8 cellular contexts compared by ENCODE assay signal in the genomic region with DNA sequence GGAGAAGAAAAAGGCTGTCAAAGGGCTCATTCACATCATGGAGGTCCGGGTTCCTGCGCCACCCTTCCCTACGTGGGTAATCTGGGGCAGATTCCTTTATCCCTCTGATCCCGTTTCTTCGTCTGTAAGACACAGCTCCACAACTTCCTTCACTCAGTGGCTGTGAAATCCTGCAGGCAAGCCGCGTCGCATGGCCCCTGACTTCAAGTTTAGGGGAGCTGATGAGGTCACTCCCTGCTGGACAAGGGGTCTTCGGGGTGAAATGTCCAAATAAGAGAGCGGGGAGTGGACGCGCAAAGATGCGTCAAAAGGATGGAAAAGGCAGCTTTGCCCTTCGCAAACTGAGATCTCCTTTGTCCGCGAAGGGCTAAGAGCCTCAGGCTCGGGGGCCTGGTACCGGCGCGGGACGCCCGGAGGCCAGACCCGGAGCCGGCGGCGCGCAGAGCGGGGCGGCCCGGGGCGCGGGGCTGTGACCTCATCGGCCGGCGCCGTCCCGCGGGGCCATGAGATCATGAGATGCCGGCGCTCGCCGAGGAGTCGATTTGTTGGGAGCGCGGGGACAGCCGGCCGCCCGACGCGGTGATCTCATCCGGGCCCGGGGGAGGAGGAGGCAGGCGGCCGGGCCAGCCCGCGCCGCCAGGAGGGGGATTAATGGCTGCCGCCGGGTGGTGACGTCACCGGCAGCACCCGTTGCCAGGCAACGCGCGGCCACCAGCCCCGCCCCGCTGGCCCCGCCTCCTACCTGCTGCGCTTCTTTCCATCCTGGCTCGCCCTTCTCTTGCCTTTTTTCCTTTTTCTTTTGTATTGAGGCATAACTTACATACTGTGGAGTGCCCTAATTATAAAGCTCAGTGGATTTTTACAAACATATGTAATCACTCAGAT.
DNase-seq lines count a peak whose midpoint lies in the region; ATAC-seq, FAIRE-seq and TF ChIP-seq lines count a peak whose summit lies in the region.

No MANE protein-coding gene starts in this region.

- no peaks in the 10 kb centered on the region for H4K20me1 ChIP-seq in endothelial cell of umbilical vein (replicated peaks; ENCODE audit: control insufficient read depth, extremely low read depth, insufficient read depth, low read length)

- peaks cover 13% of the 10 kb centered on the region for H3K4me1 ChIP-seq in endothelial cell of umbilical vein (ENCODE audit: control insufficient read depth, extremely low read depth, insufficient read depth, low read length)

- FAIRE-seq in endothelial cell of umbilical vein (lab: Jason Lieb, UNC), result peak; percentile 87

- H3K9me3 ChIP-seq in endothelial cell of umbilical vein (replicated peaks; ENCODE audit: control insufficient read depth, insufficient read depth, low read length), result no peaks in the 10 kb centered on the region

- peak overlapping the region; percentile 100 for H3K9ac ChIP-seq in endothelial cell of umbilical vein (replicated peaks; ENCODE audit: extremely low read depth, insufficient read depth, low read length)

- BruUV-seq in endothelial cell of umbilical vein (replicated peaks; lab: Mats Ljungman, UMichigan), result TSS peak; percentile 85

- in situ Hi-C loops in Caki2 (cut with HindIII; ENCODE audit: low pct_unique_long_range_greater_than_20kb, low sequenced_read_pairs), result no loop called here

- peak overlapping the region; percentile 62 to 84 (median 76) for H3K4me3 ChIP-seq in endothelial cell of umbilical vein (replicated peaks in 1 of 3; ENCODE audit: insufficient read depth in 1 of 3, low read depth in 1 of 3, low read length in 3 of 3)

- H3K36me3 ChIP-seq in endothelial cell of umbilical vein (ENCODE audit: control insufficient read depth in 2 of 2, extremely low read depth in 1 of 2, insufficient read depth in 2 of 2, low read length in 2 of 2), result no peaks in the 10 kb centered on the region

- dilution Hi-C loops in endothelial cell of umbilical vein (cut with MboI; ENCODE audit: extremely low pct_ligation_motif_present, low sequenced_read_pairs), result no loop called here

- DNase-seq in Caki2 (ENCODE audit: low read depth) (peak; percentile 97), HUDEP-2 (lab: John Stamatoyannopoulos, UW; ENCODE audit: unreplicated experiment in 76 of 76) (peak in 74 of 76 experiments; percentile 16 to 83 (median 72)), NOMO-1 treated with dmso at 0.1 percent for 144 hours (lab: John Stamatoyannopoulos, UW; ENCODE audit: unreplicated experiment) (peak; percentile 76), endothelial cell of umbilical vein (ENCODE audit: low read depth, low spot score) (peak; percentile 89), middle frontal gyrus (ENCODE audit: extremely low spot score, low spot score) (peak; percentile 86)
- peak; percentile 93 for DNase-seq in activated CD8-positive, alpha-beta memory T cell treated with anti-CD3 and anti-CD28 coated beads, Interleukin-2, amount 50 U/mL, for 48 hours
- DNase-seq in stimulated activated CD8-positive, alpha-beta memory T cell treated with anti-CD3 and anti-CD28 coated beads, Interleukin-2, amount 100 ng/mL, for 1 hour (ENCODE audit: low read depth in 2 of 2), result peak; percentile 83 to 86

- TF ChIP-seq CTCF in endothelial cell of umbilical vein (IDR thresholded peaks at IDR 0.05; ENCODE audit: extremely low read depth in 1 of 2, insufficient read depth in 1 of 2, low read depth in 1 of 2, low read length in 2 of 2), result no peak

- no peaks in the 10 kb centered on the region for H3K79me2 ChIP-seq in endothelial cell of umbilical vein (ENCODE audit: control insufficient read depth, insufficient read depth, low read length)

- peak; percentile 88 for ATAC-seq in GM21381 (IDR thresholded peaks at IDR 0.05; ENCODE audit: unreplicated experiment)

- H2AFZ ChIP-seq in endothelial cell of umbilical vein (ENCODE audit: low read depth, low read length), result peak overlapping the region; percentile 98

- H3K27ac ChIP-seq in endothelial cell of umbilical vein (ENCODE audit: insufficient read depth, low read depth, low read length), result peak overlapping the region; percentile 86

- POLR2A ChIA-PET in endothelial cell of umbilical vein (lab: Charles Lee), result no interaction called here

- peaks cover 0 to 1% of the 10 kb centered on the region in 2 experiments for H3K27me3 ChIP-seq in endothelial cell of umbilical vein (ENCODE audit: control insufficient read depth in 2 of 2, insufficient read depth in 2 of 2, low read length in 2 of 2)

- H3K9me1 ChIP-seq in endothelial cell of umbilical vein (replicated peaks; ENCODE audit: control insufficient read depth, extremely low read depth, insufficient read depth, low read length), result no peaks in the 10 kb centered on the region

- peak overlapping the region; percentile 74 for H3K4me2 ChIP-seq in endothelial cell of umbilical vein (ENCODE audit: insufficient read depth, low read length)

- intact Hi-C loops in endothelial cell of umbilical vein (cut with micrococcal nuclease), result loop anchor here (1.0 to 2.0 kb wide), 3 partner anchors 46 to 92 kb away; a partner anchor contains a TSS

- CTCF ChIA-PET in endothelial cell of umbilical vein (lab: Charles Lee), result no interaction called here

- TF ChIP-seq POLR2A in endothelial cell of umbilical vein (IDR thresholded peaks at IDR 0.05; ENCODE audit: low read depth, low read length), result peak; percentile 68

TF ChIP-seq in endothelial cell of umbilical vein, 7 proteins besides CTCF, POLR2A, EP300 and RAD21:
- TF ChIP-seq FOS (IDR thresholded peaks at IDR 0.05; ENCODE audit: borderline replicate concordance, insufficient read depth, low read length) (peak; percentile 56), JUN (IDR thresholded peaks at IDR 0.05; ENCODE audit: borderline replicate concordance, insufficient read depth, insufficient read length, low read depth) (peak; percentile 67), EZH2 (IDR thresholded peaks at IDR 0.05; ENCODE audit: borderline replicate concordance, low read depth, low read length, severe bottlenecking) (no peak), POLR2AphosphoS5 (IDR thresholded peaks at IDR 0.05; ENCODE audit: insufficient read depth, low read depth, low read length) (peak; percentile 88), GATA2 (IDR thresholded peaks at IDR 0.05; ENCODE audit: insufficient read depth, insufficient read length, low read depth, low read length) (no peak), MYC (IDR thresholded peaks at IDR 0.05; ENCODE audit: low read depth, low read length) (no peak)
- TF ChIP-seq, protein P1, sequence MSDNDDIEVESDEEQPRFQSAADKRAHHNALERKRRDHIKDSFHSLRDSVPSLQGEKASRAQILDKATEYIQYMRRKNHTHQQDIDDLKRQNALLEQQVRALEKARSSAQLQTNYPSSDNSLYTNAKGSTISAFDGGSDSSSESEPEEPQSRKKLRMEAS (IDR thresholded peaks at IDR 0.05; ENCODE audit: insufficient read depth, insufficient read length), result no peak

Comparison
In these comparisons a context has a peak if more than half of its experiments do, and no peak if none do; other contexts are left out.
1. Peak in every context shown above with its lines: DNase-seq, ATAC-seq, H3K4me3 ChIP-seq and H3K27ac ChIP-seq.